Comparison of ENCODE assay signal across 25 cellular contexts in genomic region chr22:33013531-33014162, GRCh38. TPM values are rescaled to one million over a fixed set of nuclear protein-coding genes. Genes with fewer than 3 reads are reported as not detected.
"Had no signal": no experiment of that assay in that cellular context is flagged by ENCODE, and none has a peak within 500 bp of the region (broad histone marks: within the 10 kb centered on the region; RNA-seq: fewer than 3 reads in every experiment).

No MANE protein-coding gene starts in this region.

- H3K4me1 Mint-ChIP-seq: immature natural killer cell had no signal

- H3K27me3 ChIP-seq: colonic mucosa, heart left ventricle, hepatocyte, left lung had no signal

- H3K27me3 Mint-ChIP-seq: dendritic cell treated with granulocyte-macrophage colony-stimulating factor and Interleukin-4, amounts not matched to agents 40 ng/mL and 50 ng/mL, for 4 days had no signal

- H3K36me3 Mint-ChIP-seq: immature natural killer cell, mesothelial cell of epicardium, naive B cell had no signal

- H3K9me3 ChIP-seq: colonic mucosa, esophagus squamous epithelium, gastroesophageal sphincter, heart left ventricle, left lung, lower lobe of right lung, mucosa of descending colon had no signal

- ATAC-seq: esophagus mucosa, gastroesophageal sphincter, heart left ventricle, left cardiac atrium, left lung, left ventricle myocardium superior, lower lobe of right lung, mucosa of descending colon had no signal

- H2AFZ ChIP-seq: hepatocyte had no signal

- H3K4me1 ChIP-seq: colonic mucosa, esophagus squamous epithelium, gastroesophageal sphincter, left lung, lower lobe of right lung had no signal

- H3K4me3 Mint-ChIP-seq: dendritic cell treated with granulocyte-macrophage colony-stimulating factor and Interleukin-4, amounts not matched to agents 40 ng/mL and 50 ng/mL, for 4 days; immature natural killer cell; mesothelial cell of epicardium; naive B cell had no signal

- H3K27ac ChIP-seq: colonic mucosa, epithelial cell of prostate, esophagus squamous epithelium, gastroesophageal sphincter, heart left ventricle, hepatocyte, left lung, lower lobe of right lung had no signal

- H3K79me2 ChIP-seq: hepatocyte had no signal

- H3K4me2 ChIP-seq: hepatocyte had no signal

- H3K4me3 ChIP-seq: colonic mucosa, esophagus squamous epithelium, gastroesophageal sphincter, heart left ventricle, hepatocyte, left lung, lower lobe of right lung, mucosa of descending colon had no signal

- H3K9me3 Mint-ChIP-seq: dendritic cell treated with granulocyte-macrophage colony-stimulating factor and Interleukin-4, amounts not matched to agents 40 ng/mL and 50 ng/mL, for 4 days; immature natural killer cell; naive B cell had no signal

- H3K36me3 ChIP-seq: colonic mucosa, esophagus squamous epithelium, gastroesophageal sphincter, heart left ventricle, left lung, lower lobe of right lung had no signal

- H3K27ac Mint-ChIP-seq: dendritic cell treated with granulocyte-macrophage colony-stimulating factor and Interleukin-4, amounts not matched to agents 40 ng/mL and 50 ng/mL, for 4 days; immature natural killer cell; mesothelial cell of epicardium; naive B cell had no signal

- DNase-seq: colonic mucosa; cortex of kidney; effector memory CD4-positive, alpha-beta T cell; esophagus squamous epithelium; foreskin fibroblast; heart left ventricle; hypothalamus; immature natural killer cell; left cardiac atrium; left lung; left ventricle myocardium superior; lower lobe of right lung; mesenchymal stem cell; mucosa of descending colon; naive B cell had no signal

RNA-seq across cellular contexts. Expression of gene SYN3, which starts 44.5 kb away (rescaled TPM):
- total RNA-seq: chondrocyte, esophagus mucosa, kidney epithelial cell, left ventricle myocardium superior, myocyte had no signal
- polyA plus RNA-seq: immature natural killer cell, keratinocyte had no signal
